Comparison of ENCODE assay signal across 22 cellular contexts in the genomic region with DNA sequence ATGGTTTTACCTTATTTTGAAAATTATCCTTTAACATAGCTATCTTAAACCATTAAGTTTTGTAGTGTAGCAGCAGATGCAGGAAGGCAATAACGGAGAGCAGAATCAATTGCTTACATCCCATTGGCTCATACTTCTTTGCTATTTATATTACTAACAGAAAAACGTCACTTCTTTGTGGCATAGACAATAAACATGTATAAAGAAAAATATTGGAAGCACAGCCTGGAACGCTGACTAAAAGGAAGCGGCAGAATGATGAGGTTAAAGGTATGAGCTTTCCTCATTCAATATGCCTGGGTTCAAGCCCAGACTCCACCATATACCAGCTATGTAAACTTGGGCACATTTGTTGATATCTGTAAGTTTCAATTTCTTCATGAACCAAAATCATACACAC. TPM values are rescaled to one million over a fixed set of nuclear protein-coding genes. Genes with fewer than 3 reads are reported as not detected.
DNase-seq lines count a peak whose midpoint lies in the region; ATAC-seq, FAIRE-seq and TF ChIP-seq lines count a peak whose summit lies in the region.
"Had no signal": no experiment of that assay in that cellular context is flagged by ENCODE, and none has a peak within 500 bp of the region (broad histone marks: within the 10 kb centered on the region; RNA-seq: fewer than 3 reads in every experiment).

No MANE protein-coding gene starts in this region.

- H3K4me1 ChIP-seq in astrocyte (ENCODE audit: insufficient read depth, low read length) (peaks cover 22% of the 10 kb centered on the region), foreskin keratinocyte (peaks cover 10% of the 10 kb centered on the region), subcutaneous abdominal adipose tissue (ENCODE audit: control insufficient read depth in 5 of 5, insufficient read depth in 5 of 5, low read length in 5 of 5) (peaks cover 5 to 30% (median 13%) of the 10 kb centered on the region in 5 donors)

- H3K4me3 ChIP-seq in astrocyte (ENCODE audit: insufficient read depth, low read depth, low read length), result no peak overlapping the region
- H3K4me3 ChIP-seq in subcutaneous abdominal adipose tissue (ENCODE audit: low read depth in 1 of 5, low read length in 5 of 5), result no peak overlapping the region
- H3K4me3 ChIP-seq: K562 had no signal

- H3K27me3 ChIP-seq in astrocyte (ENCODE audit: insufficient read depth, low read length) (no peaks in the 10 kb centered on the region), foreskin keratinocyte (no peaks in the 10 kb centered on the region), subcutaneous abdominal adipose tissue (ENCODE audit: control insufficient read depth in 5 of 5, insufficient read depth in 4 of 5, low read length in 5 of 5) (no peaks in the 10 kb centered on the region)

- H3K36me3 ChIP-seq in astrocyte (ENCODE audit: insufficient read depth, low read length), result no peaks in the 10 kb centered on the region
- no peaks in the 10 kb centered on the region for H3K36me3 ChIP-seq in subcutaneous abdominal adipose tissue (ENCODE audit: control insufficient read depth in 5 of 5, insufficient read depth in 5 of 5, low read length in 5 of 5)

- H4K20me1 ChIP-seq in astrocyte (ENCODE audit: insufficient read depth, low read length), result no peaks in the 10 kb centered on the region

- TF ChIP-seq CTCF in astrocyte (IDR thresholded peaks at IDR 0.05; ENCODE audit: insufficient read depth, low read depth, low read length), result no peak
- TF ChIP-seq CTCF in foreskin keratinocyte (conservative IDR thresholded peaks at IDR 0.05), result no peak

- H3K27ac ChIP-seq in astrocyte (ENCODE audit: low read depth, low read length), result peak overlapping the region; percentile 54
- H3K27ac ChIP-seq in foreskin keratinocyte, result peak overlapping the region; percentile 70
- H3K27ac ChIP-seq in subcutaneous abdominal adipose tissue (ENCODE audit: low read depth, low read length), result peak overlapping the region; percentile 52
- H3K27ac ChIP-seq: C4-2B had no signal

- FAIRE-seq in astrocyte (lab: Jason Lieb, UNC), result no peak
- FAIRE-seq: A204.1, G401.6, GM12891, HTR-8/SVneo, K562 had no signal

- no peaks in the 10 kb centered on the region for H3K9me3 Mint-ChIP-seq in astrocyte (ENCODE audit: unreplicated experiment)
- no peaks in the 10 kb centered on the region for H3K9me3 Mint-ChIP-seq in activated T-cell treated with anti-CD3 and anti-CD28 coated beads, Interleukin-2, amount 50 U/mL, for 24 hours
- H3K9me3 Mint-ChIP-seq: CD4-positive, alpha-beta T cell had no signal

- ATAC-seq in foreskin keratinocyte, result no peak
- ATAC-seq in GM18861 (IDR thresholded peaks at IDR 0.05; ENCODE audit: unreplicated experiment), result no peak
- ATAC-seq: K562 had no signal

- H3K9ac ChIP-seq in astrocyte (ENCODE audit: low read length), result peak overlapping the region; percentile 2
- no peak overlapping the region for H3K9ac ChIP-seq in subcutaneous abdominal adipose tissue (ENCODE audit: low read length in 5 of 5)

- peaks cover 24% of the 10 kb centered on the region for H3K4me1 Mint-ChIP-seq in astrocyte (ENCODE audit: low read depth, unreplicated experiment)
- H3K4me1 Mint-ChIP-seq in activated T-cell treated with anti-CD3 and anti-CD28 coated beads, Interleukin-2, amount 50 U/mL, for 24 hours (ENCODE audit: low read depth), result no peaks in the 10 kb centered on the region

- H3K79me2 ChIP-seq in astrocyte (ENCODE audit: insufficient read depth, low read length), result no peaks in the 10 kb centered on the region

- no peak overlapping the region for H3K27ac Mint-ChIP-seq in astrocyte (ENCODE audit: unreplicated experiment)
- no peak overlapping the region for H3K27ac Mint-ChIP-seq in activated T-cell treated with anti-CD3 and anti-CD28 coated beads, Interleukin-2, amount 50 U/mL, for 24 hours
- H3K27ac Mint-ChIP-seq: CD4-positive, alpha-beta T cell had no signal

- H3K9me3 ChIP-seq in astrocyte (ENCODE audit: insufficient read depth, low read depth, low read length) (no peaks in the 10 kb centered on the region), subcutaneous abdominal adipose tissue (ENCODE audit: control insufficient read depth in 5 of 5, low read length in 5 of 5) (no peaks in the 10 kb centered on the region)

- DNase-seq in HCEC 1CT (peak; percentile 64), astrocyte (ENCODE audit: low read depth) (peak; percentile 40), foreskin keratinocyte (no peak), NCI-H226 (no peak), Kasumi-1 (lab: John Stamatoyannopoulos, UW) (no peak)
- no peak for DNase-seq in activated T-cell treated with anti-CD3 and anti-CD28 coated beads, Interleukin-2, amount 50 U/mL, for 24 hours
- DNase-seq: ACHN; Calu3; CD4-positive, alpha-beta T cell; DMS 273 treated with DMSO at 0.1 percent for 48 hours; DMS53; DND-41; GOT3; H7 had no signal

- peak overlapping the region; percentile 41 for H3K4me2 ChIP-seq in astrocyte (ENCODE audit: low read length)

- H2AFZ ChIP-seq in astrocyte (ENCODE audit: low read depth, low read length), result no peak overlapping the region

- H3K4me3 Mint-ChIP-seq in astrocyte (ENCODE audit: unreplicated experiment), result no peak overlapping the region
- no peak overlapping the region for H3K4me3 Mint-ChIP-seq in activated T-cell treated with anti-CD3 and anti-CD28 coated beads, Interleukin-2, amount 50 U/mL, for 24 hours
- H3K4me3 Mint-ChIP-seq: CD4-positive, alpha-beta T cell had no signal

- no peaks in the 10 kb centered on the region for H3K36me3 Mint-ChIP-seq in astrocyte (ENCODE audit: low read depth, unreplicated experiment)
- H3K36me3 Mint-ChIP-seq in activated T-cell treated with anti-CD3 and anti-CD28 coated beads, Interleukin-2, amount 50 U/mL, for 24 hours (ENCODE audit: low read depth), result no peaks in the 10 kb centered on the region

- no peaks in the 10 kb centered on the region for H3K27me3 Mint-ChIP-seq in astrocyte (ENCODE audit: low read depth, unreplicated experiment)
- peaks cover 11% of the 10 kb centered on the region for H3K27me3 Mint-ChIP-seq in activated T-cell treated with anti-CD3 and anti-CD28 coated beads, Interleukin-2, amount 50 U/mL, for 24 hours

RNA-seq across cellular contexts. Expression of a gene that starts 24.0 kb away (rescaled TPM):
- total RNA-seq in astrocyte, result 2.1 and 4.4 TPM in 2 replicates
- 0.20 and 0.25 TPM in 2 replicates for total RNA-seq in foreskin keratinocyte
- 0.07 TPM in 1 of 2 replicates, not detected in the other for polyA plus RNA-seq in foreskin keratinocyte
- total RNA-seq: Calu3; CD4-positive, alpha-beta T cell; K562 had no signal
- polyA plus RNA-seq: K562 had no signal

Comparison
In these comparisons a context has a peak if more than half of its experiments do, and no peak if none do; other contexts are left out.
1. DNase-seq: peak in HCEC 1CT (single experiment) and astrocyte (single experiment); none in foreskin keratinocyte (0 of 2), NCI-H226 (single experiment), activated T-cell treated with anti-CD3 and anti-CD28 coated beads, Interleukin-2, amount 50 U/mL, for 24 hours (single experiment) and Kasumi-1 (0 of 2).
2. Peak in every context shown above with its lines, with median percentiles within 50 percentile points of each other: H3K27ac ChIP-seq.